Comparison of ENCODE assay signal across 8 cellular contexts in the genomic region with DNA sequence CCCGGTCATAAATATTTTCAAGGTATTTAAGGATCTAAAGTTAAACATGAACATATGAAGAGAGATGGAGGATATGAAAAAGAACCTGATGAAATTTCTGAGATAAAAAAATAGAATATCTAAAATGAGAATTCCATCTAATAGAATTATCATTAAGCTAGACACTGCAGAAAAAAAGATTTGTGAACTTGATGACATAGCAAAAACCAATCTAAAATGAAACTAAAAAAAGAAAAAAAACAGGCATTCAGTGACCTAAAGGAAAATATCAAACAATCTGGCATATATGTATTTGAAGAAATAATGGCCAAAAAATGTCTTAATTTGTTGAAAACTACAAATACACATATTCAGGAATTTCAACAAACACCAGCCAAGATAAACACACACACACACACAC.
"Had no signal": no experiment of that assay in that cellular context is flagged by ENCODE, and none has a peak within 500 bp of the region (broad histone marks: within the 10 kb centered on the region; RNA-seq: fewer than 3 reads in every experiment).

No MANE protein-coding gene starts in this region.

- H3K4me3 ChIP-seq: GM23248, HAP-1 had no signal

- H3K27ac ChIP-seq: GM23248, HL-60 had no signal

- H3K9me3 ChIP-seq: HAP-1 had no signal

- H2AFZ ChIP-seq: GM23248 had no signal

- H3K36me3 ChIP-seq: HAP-1 had no signal

- ATAC-seq: HCT116 had no signal

- H3K9ac ChIP-seq: GM23248 had no signal

- DNase-seq: GM23248, GOT3, H7, HFFc6, KG1 had no signal
